ENCODE assay signal across 20 cellular contexts in the genomic region with DNA sequence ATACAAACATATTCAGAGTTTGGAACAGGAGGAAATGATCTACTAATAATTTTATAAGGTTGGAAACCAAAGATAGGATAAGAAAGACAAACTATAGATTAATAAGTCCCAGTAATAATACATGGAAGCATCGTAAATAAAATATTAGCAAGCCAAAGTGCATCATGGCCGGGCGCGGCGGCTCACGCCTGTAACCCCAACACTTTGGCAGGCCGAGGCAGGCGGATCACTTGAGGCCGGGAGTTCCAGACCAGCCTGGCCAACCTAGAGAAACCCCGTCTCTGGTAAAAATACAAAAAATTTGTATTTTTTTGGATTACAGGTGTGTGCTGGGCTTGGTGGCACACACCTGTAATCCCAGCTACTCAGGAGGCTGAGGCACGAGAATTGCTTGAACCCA. TPM values are rescaled to one million over a fixed set of nuclear protein-coding genes. Genes with fewer than 3 reads are reported as not detected.
DNase-seq lines count a peak whose midpoint lies in the region; ATAC-seq and TF ChIP-seq lines count a peak whose summit lies in the region.
"Had no signal": no experiment of that assay in that cellular context is flagged by ENCODE, and none has a peak within 500 bp of the region (broad histone marks: within the 10 kb centered on the region; RNA-seq: fewer than 3 reads in every experiment).

No MANE protein-coding gene starts in this region.

- no peaks in the 10 kb centered on the region for H4K20me1 ChIP-seq in osteoblast (ENCODE audit: insufficient read depth, low read length)
- H4K20me1 ChIP-seq: BLaER1 treated with 17β-estradiol and CSF1 and Interleukin-3, amounts not matched to agents 10 nM and 100 nM had no signal

- no peak for TF ChIP-seq POLR2A in upper lobe of left lung (IDR thresholded peaks at IDR 0.05)

- 95% methylated on average over 11 of the region's 11 CpGs for WGBS in upper lobe of left lung, 2 donors

- no peaks in the 10 kb centered on the region for H3K79me2 ChIP-seq in osteoblast (ENCODE audit: insufficient read depth, low read length)

- no peak overlapping the region for H3K4me2 ChIP-seq in osteoblast (ENCODE audit: insufficient read depth, low read length)
- H3K4me2 ChIP-seq: BLaER1 treated with 17β-estradiol and CSF1 and Interleukin-3, amounts not matched to agents 10 nM and 100 nM; GM23338 had no signal

- no peak for ATAC-seq in Right ventricle myocardium superior (ENCODE audit: poor library complexity)
- no peak for ATAC-seq in upper lobe of left lung (ENCODE audit: low FRiP score in 2 of 2)
- ATAC-seq in GM18873 (IDR thresholded peaks at IDR 0.05; ENCODE audit: low FRiP score, unreplicated experiment): no peak
- ATAC-seq: GM12878, GM23338 had no signal

- no peaks in the 10 kb centered on the region for H3K36me3 ChIP-seq in osteoblast (ENCODE audit: insufficient read depth, low read length)
- no peaks in the 10 kb centered on the region for H3K36me3 ChIP-seq in upper lobe of left lung
- H3K36me3 ChIP-seq: BLaER1 treated with 17β-estradiol and CSF1 and Interleukin-3, amounts not matched to agents 10 nM and 100 nM; HAP-1 had no signal

- H3K9me3 ChIP-seq in osteoblast (ENCODE audit: low read depth, low read length): no peaks in the 10 kb centered on the region
- no peaks in the 10 kb centered on the region for H3K9me3 ChIP-seq in upper lobe of left lung
- H3K9me3 ChIP-seq: HAP-1 had no signal

- H3K4me1 ChIP-seq in osteoblast (ENCODE audit: insufficient read depth, low read length) (no peaks in the 10 kb centered on the region), upper lobe of left lung (peaks cover 0 to 10% (median 5%) of the 10 kb centered on the region in 4 donors)

- H3K27ac ChIP-seq in osteoblast (ENCODE audit: low read depth, low read length): no peak overlapping the region
- no peak overlapping the region for H3K27ac ChIP-seq in upper lobe of left lung
- H3K27ac ChIP-seq: 22Rv1; BLaER1 treated with 17β-estradiol and CSF1 and Interleukin-3, amounts not matched to agents 10 nM and 100 nM had no signal

- H3K4me3 ChIP-seq in osteoblast (ENCODE audit: insufficient read depth, low read length): no peak overlapping the region
- H3K4me3 ChIP-seq in upper lobe of left lung: no peak overlapping the region
- H3K4me3 ChIP-seq: BLaER1 treated with 17β-estradiol and CSF1 and Interleukin-3, amounts not matched to agents 10 nM and 100 nM; GM12878; GM23338; HAP-1 had no signal

- DNase-seq in cardiac septum (ENCODE audit: low spot score) (peak; percentile 20), Right ventricle myocardium superior (no peak), osteoblast (ENCODE audit: insufficient read length, low spot score, missing footprints) (peak; percentile 26), upper lobe of left lung (peak; percentile 17 to 67), NCI-H774 (lab: John Stamatoyannopoulos, UW) (no peak), NCI-H2227 treated with DMSO at 0.1 percent for 48 hours (lab: John Stamatoyannopoulos, UW) (no peak)
- DNase-seq: CD4-positive, alpha-beta T cell; CD8-positive, alpha-beta memory T cell; DMS 273 treated with DMSO at 0.1 percent for 48 hours; DMS79; EL; GDM1; HFFc6 had no signal

- no peak for TF ChIP-seq EP300 in upper lobe of left lung (IDR thresholded peaks at IDR 0.05)

- peaks cover 19% of the 10 kb centered on the region for H3K27me3 ChIP-seq in osteoblast (ENCODE audit: insufficient read depth, low read length)
- no peaks in the 10 kb centered on the region for H3K27me3 ChIP-seq in upper lobe of left lung

- intact Hi-C loops in cardiac septum (cut with DNase I) (no loop called here), Right ventricle myocardium superior (cut with DNase I) (no loop called here)

- H2AFZ ChIP-seq in osteoblast (ENCODE audit: low read length): no peak overlapping the region
- H2AFZ ChIP-seq: GM23338 had no signal

- no peak for TF ChIP-seq CTCF in osteoblast (IDR thresholded peaks at IDR 0.05; ENCODE audit: extremely low read depth, low read depth, low read length)
- TF ChIP-seq CTCF in upper lobe of left lung (IDR thresholded peaks at IDR 0.05): no peak

RNA-seq across cellular contexts. Expression of gene MUC4, which starts 14.9 kb away (rescaled TPM):
- 0.03 TPM for total RNA-seq in cardiac septum
- not detected for total RNA-seq in Right ventricle myocardium superior
- total RNA-seq in osteoblast: not detected in 2 replicates
- total RNA-seq in upper lobe of left lung: 10 to 100 TPM in 4 of 6 donors, 1 to 10 TPM in 2; 4.6 to 75.4 (median 11.3) TPM
- total RNA-seq: CD4-positive, alpha-beta T cell; H4; HFFc6 had no signal

Comparison
In these comparisons a context has a peak if more than half of its experiments do, and no peak if none do; other contexts are left out.
1. DNase-seq: peak in cardiac septum (single experiment), osteoblast (single experiment) and upper lobe of left lung (2 of 2); none in Right ventricle myocardium superior (single experiment), NCI-H774 (single experiment) and NCI-H2227 treated with DMSO at 0.1 percent for 48 hours (single experiment).